ENCODE assay signal across 16 cellular contexts in genomic region chr13:95707035-95707434, GRCh38.
A peak's percentile ranks its signal among the peaks of the same experiment; 100 is the strongest.
DNase-seq lines count a peak whose midpoint lies in the region; ATAC-seq lines count a peak whose summit lies in the region.
"Had no signal": no experiment of that assay in that cellular context is flagged by ENCODE, and none has a peak within 500 bp of the region (broad histone marks: within the 10 kb centered on the region; RNA-seq: fewer than 3 reads in every experiment).

No MANE protein-coding gene starts in this region.

- H3K27ac Mint-ChIP-seq in activated naive CD8-positive, alpha-beta T cell: peak overlapping the region; percentile 64
- H3K27ac Mint-ChIP-seq in activated naive CD8-positive, alpha-beta T cell treated with anti-CD3 and anti-CD28 coated beads, Interleukin-2, amount 50 U/mL, for 24 hours: no peak overlapping the region
- H3K27ac Mint-ChIP-seq in effector memory CD8-positive, alpha-beta T cell: peak overlapping the region; percentile 57 to 87

- ATAC-seq in activated naive CD8-positive, alpha-beta T cell treated with anti-CD3 and anti-CD28 coated beads, Interleukin-2, amount 50 U/mL, for 24 hours: no peak
- ATAC-seq in HG02610 (IDR thresholded peaks at IDR 0.05; ENCODE audit: unreplicated experiment): peak; percentile 16
- peak; percentile 56 for ATAC-seq in effector memory CD8-positive, alpha-beta T cell (replicated peaks)
- ATAC-seq in HG03342 (IDR thresholded peaks at IDR 0.05; ENCODE audit: unreplicated experiment): no peak
- ATAC-seq in HG03159 (IDR thresholded peaks at IDR 0.05; ENCODE audit: unreplicated experiment): no peak
- ATAC-seq: left lung; sciatic nerve; stimulated activated naive CD8-positive, alpha-beta T cell treated with anti-CD3 and anti-CD28 coated beads, Interleukin-15, amount 100 ng/mL, for 72 hours had no signal

- H3K9me3 Mint-ChIP-seq in activated naive CD8-positive, alpha-beta T cell (ENCODE audit: low read depth): no peaks in the 10 kb centered on the region
- no peaks in the 10 kb centered on the region for H3K9me3 Mint-ChIP-seq in activated naive CD8-positive, alpha-beta T cell treated with anti-CD3 and anti-CD28 coated beads, Interleukin-2, amount 50 U/mL, for 24 hours
- no peaks in the 10 kb centered on the region for H3K9me3 Mint-ChIP-seq in effector memory CD8-positive, alpha-beta T cell
- H3K9me3 Mint-ChIP-seq: stimulated activated naive CD8-positive, alpha-beta T cell treated with anti-CD3 and anti-CD28 coated beads, Interleukin-15, amount 100 ng/mL, for 72 hours had no signal

- no peaks in the 10 kb centered on the region for H3K27me3 Mint-ChIP-seq in activated naive CD8-positive, alpha-beta T cell
- H3K27me3 Mint-ChIP-seq in activated naive CD8-positive, alpha-beta T cell treated with anti-CD3 and anti-CD28 coated beads, Interleukin-2, amount 50 U/mL, for 24 hours: no peaks in the 10 kb centered on the region
- H3K27me3 Mint-ChIP-seq in effector memory CD8-positive, alpha-beta T cell: no peaks in the 10 kb centered on the region
- H3K27me3 Mint-ChIP-seq: stimulated activated naive CD8-positive, alpha-beta T cell treated with anti-CD3 and anti-CD28 coated beads, Interleukin-15, amount 100 ng/mL, for 72 hours had no signal

- H3K36me3 Mint-ChIP-seq in activated naive CD8-positive, alpha-beta T cell: peaks cover 10% of the 10 kb centered on the region
- peaks cover 25% of the 10 kb centered on the region for H3K36me3 Mint-ChIP-seq in activated naive CD8-positive, alpha-beta T cell treated with anti-CD3 and anti-CD28 coated beads, Interleukin-2, amount 50 U/mL, for 24 hours (ENCODE audit: low read depth)
- peaks cover 34% of the 10 kb centered on the region for H3K36me3 Mint-ChIP-seq in effector memory CD8-positive, alpha-beta T cell (ENCODE audit: insufficient read depth)

- H3K4me1 Mint-ChIP-seq in activated naive CD8-positive, alpha-beta T cell (ENCODE audit: low read depth): peaks cover 51% of the 10 kb centered on the region
- H3K4me1 Mint-ChIP-seq in activated naive CD8-positive, alpha-beta T cell treated with anti-CD3 and anti-CD28 coated beads, Interleukin-2, amount 50 U/mL, for 24 hours: peaks cover 47% of the 10 kb centered on the region
- H3K4me1 Mint-ChIP-seq in effector memory CD8-positive, alpha-beta T cell (ENCODE audit: low read depth in 2 of 2): peaks cover 39 to 59% of the 10 kb centered on the region in 2 donors

- H3K4me3 Mint-ChIP-seq in activated naive CD8-positive, alpha-beta T cell: no peak overlapping the region
- no peak overlapping the region for H3K4me3 Mint-ChIP-seq in activated naive CD8-positive, alpha-beta T cell treated with anti-CD3 and anti-CD28 coated beads, Interleukin-2, amount 50 U/mL, for 24 hours
- peak overlapping the region; percentile 10 to 28 for H3K4me3 Mint-ChIP-seq in effector memory CD8-positive, alpha-beta T cell
- H3K4me3 Mint-ChIP-seq: stimulated activated naive CD8-positive, alpha-beta T cell treated with anti-CD3 and anti-CD28 coated beads, Interleukin-15, amount 100 ng/mL, for 72 hours had no signal

- DNase-seq in activated naive CD8-positive, alpha-beta T cell treated with anti-CD3 and anti-CD28 coated beads, Interleukin-2, amount 50 U/mL, for 24 hours: no peak
- DNase-seq in effector memory CD8-positive, alpha-beta T cell: no peak
- DNase-seq in HCEC 1CT (no peak), NCI-H345 treated with DMSO at 0.1 percent for 48 hours (lab: John Stamatoyannopoulos, UW; ENCODE audit: unreplicated experiment) (no peak)
- DNase-seq: activated CD4-positive, alpha-beta T cell treated with anti-CD3 and anti-CD28 coated beads, Interleukin-2, amount 50 U/mL, for 4 hours; effector CD4-positive, alpha-beta T cell; esophagus squamous epithelium; left lung; SK-N-SH; stimulated activated naive CD8-positive, alpha-beta T cell treated with anti-CD3 and anti-CD28 coated beads, Interleukin-15, amount 100 ng/mL, for 72 hours; upper lobe of right lung had no signal

Comparison
In these comparisons a context has a peak if more than half of its experiments do, and no peak if none do; other contexts are left out.
1. H3K4me3 Mint-ChIP-seq: peak in effector memory CD8-positive, alpha-beta T cell (2 of 2); none in activated naive CD8-positive, alpha-beta T cell (single experiment) and activated naive CD8-positive, alpha-beta T cell treated with anti-CD3 and anti-CD28 coated beads, Interleukin-2, amount 50 U/mL, for 24 hours (single experiment).
2. ATAC-seq: peak in HG02610 (single experiment) and effector memory CD8-positive, alpha-beta T cell (single experiment); none in activated naive CD8-positive, alpha-beta T cell treated with anti-CD3 and anti-CD28 coated beads, Interleukin-2, amount 50 U/mL, for 24 hours (single experiment), HG03342 (single experiment) and HG03159 (single experiment).